ENCODE assay signal across 28 cellular contexts in genomic region chr16:1729445-1729844, GRCh38.
"Had no signal": no experiment of that assay in that cellular context is flagged by ENCODE, and none has a peak within 500 bp of the region (broad histone marks: within the 10 kb centered on the region; RNA-seq: fewer than 3 reads in every experiment).

No MANE protein-coding gene starts in this region.

- H3K4me3 ChIP-seq: ovary, psoas muscle, right lobe of liver, skin epidermis, smooth muscle cell, spleen, suprapubic skin, testis, tibial artery, transverse colon, upper lobe of right lung, uterus had no signal

- DNase-seq: naive thymus-derived CD4-positive, alpha-beta T cell; natural killer cell; occipital lobe; ovary; posterior cingulate gyrus; psoas muscle; right cardiac atrium; right lobe of liver; spleen; stimulated activated CD4-positive, alpha-beta T cell treated with anti-CD3 and anti-CD28 coated beads, Interleukin-12 subunit alpha, Interleukin-12 subunit beta, amount 100 ng/mL, for 4 hours; stimulated activated CD4-positive, alpha-beta T cell treated with anti-CD3 and anti-CD28 coated beads, Interleukin-1b, Interleukin-23, amount 100 ng/mL, for 48 hours; stimulated activated CD4-positive, alpha-beta T cell treated with anti-CD3 and anti-CD28 coated beads, Interleukin-4, amount 100 ng/mL, for 1 hour; stimulated activated CD4-positive, alpha-beta T cell treated with anti-CD3 and anti-CD28 coated beads, Interleukin-4, amount 100 ng/mL, for 4 hours; stimulated activated CD8-positive, alpha-beta memory T cell treated with anti-CD3 and anti-CD28 coated beads, Interleukin-4, amount 100 ng/mL, for 48 hours; stimulated activated naive CD4-positive, alpha-beta T cell; stimulated activated naive CD8-positive, alpha-beta T cell treated with anti-CD3 and anti-CD28 coated beads, Interleukin-15, amount 100 ng/mL, for 72 hours; stimulated activated naive CD8-positive, alpha-beta T cell treated with anti-CD3 and anti-CD28 coated beads, Interleukin-15, Interleukin-2, amounts not matched to agents 100 U/mL and 50 U/mL, for 24 hours; substantia nigra; testis; tibial artery; transverse colon; upper lobe of right lung; uterus had no signal

- H3K27me3 ChIP-seq: ovary, right lobe of liver, spleen, suprapubic skin, testis, tibial artery, transverse colon, upper lobe of right lung, uterus had no signal

- H3K9ac ChIP-seq: parathyroid adenoma had no signal

- H3K9me3 ChIP-seq: ovary, psoas muscle, right lobe of liver, spleen, suprapubic skin, testis, tibial artery, transverse colon, upper lobe of right lung, uterus had no signal

- H3K4me2 ChIP-seq: smooth muscle cell had no signal

- ATAC-seq: naive thymus-derived CD4-positive, alpha-beta T cell; natural killer cell; psoas muscle; right cardiac atrium; right lobe of liver; stimulated activated memory B cell treated with anti-CD40 and anti-IgM and Interleukin-4, amounts not matched to agents 10 μg/mL and 1 μg/mL and 100 μg/mL, for 72 hours; stimulated activated naive CD8-positive, alpha-beta T cell treated with anti-CD3 and anti-CD28 coated beads, Interleukin-15, amount 100 ng/mL, for 72 hours; stimulated activated naive CD8-positive, alpha-beta T cell treated with anti-CD3 and anti-CD28 coated beads, Interleukin-15, Interleukin-2, amounts not matched to agents 100 U/mL and 50 U/mL, for 24 hours; upper lobe of right lung had no signal

- H3K27ac ChIP-seq: ovary, parathyroid adenoma, psoas muscle, right lobe of liver, skin epidermis, spleen, suprapubic skin, testis, tibial artery, transverse colon, upper lobe of right lung, uterus had no signal

- H2AFZ ChIP-seq: parathyroid adenoma had no signal

- H3K36me3 ChIP-seq: ovary, uterus had no signal

- H3K4me1 ChIP-seq: parathyroid adenoma, psoas muscle, right lobe of liver, testis, tibial artery, transverse colon, upper lobe of right lung, uterus had no signal
